Comparison of ENCODE assay signal across 24 cellular contexts in the genomic region with DNA sequence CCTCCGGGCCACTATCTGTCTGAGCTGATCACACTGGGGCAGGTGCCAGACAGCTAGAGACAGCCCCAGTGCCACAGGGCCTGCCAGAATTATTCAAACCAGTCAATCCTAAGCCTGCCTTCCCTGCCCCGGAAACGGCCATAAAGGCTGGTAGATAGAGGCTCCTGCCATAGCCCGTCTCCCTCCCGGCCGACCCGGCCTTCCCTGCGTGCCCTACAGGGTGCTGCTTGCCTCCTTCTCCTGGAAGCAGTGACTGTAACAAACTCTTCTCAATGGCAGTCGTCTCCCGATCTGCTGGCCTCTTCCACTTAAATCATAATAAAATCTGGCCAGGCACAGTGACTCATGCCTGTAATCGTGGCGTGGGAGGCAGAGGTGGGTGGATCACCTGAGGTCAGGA.
"Had no signal": no experiment of that assay in that cellular context is flagged by ENCODE, and none has a peak within 500 bp of the region (broad histone marks: within the 10 kb centered on the region; RNA-seq: fewer than 3 reads in every experiment).

No MANE protein-coding gene starts in this region.

- H3K27ac Mint-ChIP-seq: activated B cell treated with CpG ODN at 0.5 μM for 24 hours; activated CD4-positive, alpha-beta memory T cell treated with anti-CD3 and anti-CD28 coated beads, Interleukin-2, amount 10 ng/mL, durations not matched to agents 7 days and 5 days; activated naive CD8-positive, alpha-beta T cell treated with anti-CD3 and anti-CD28 coated beads for 36 hours; memory B cell; naive B cell; stimulated activated memory B cell treated with anti-CD40 and anti-IgM and Interleukin-4, amounts not matched to agents 10 μg/mL and 1 μg/mL and 100 μg/mL, for 72 hours had no signal

- H3K36me3 ChIP-seq: left lung, right lobe of liver, thoracic aorta, upper lobe of right lung had no signal

- H3K9me3 ChIP-seq: left lung, mucosa of descending colon, right lobe of liver, thoracic aorta, upper lobe of right lung had no signal

- H3K27ac ChIP-seq: left lung, right lobe of liver, thoracic aorta, upper lobe of right lung had no signal

- H3K4me3 ChIP-seq: left lung, mucosa of descending colon, right lobe of liver, smooth muscle cell, thoracic aorta, upper lobe of right lung had no signal

- H3K4me1 ChIP-seq: left lung, right lobe of liver, upper lobe of right lung had no signal

- H3K27me3 ChIP-seq: right lobe of liver, upper lobe of right lung had no signal

- ATAC-seq: left lung; mucosa of descending colon; right lobe of liver; stimulated activated memory B cell treated with anti-CD40 and anti-IgM and Interleukin-4, amounts not matched to agents 10 μg/mL and 1 μg/mL and 100 μg/mL, for 72 hours; upper lobe of right lung had no signal

- H3K4me1 Mint-ChIP-seq: activated B cell treated with CpG ODN at 0.5 μM for 24 hours; activated CD4-positive, alpha-beta memory T cell treated with anti-CD3 and anti-CD28 coated beads, Interleukin-2, amount 10 ng/mL, durations not matched to agents 7 days and 5 days; activated naive CD8-positive, alpha-beta T cell treated with anti-CD3 and anti-CD28 coated beads for 36 hours; memory B cell; naive B cell; stimulated activated memory B cell treated with anti-CD40 and anti-IgM and Interleukin-4, amounts not matched to agents 10 μg/mL and 1 μg/mL and 100 μg/mL, for 72 hours had no signal

- H3K36me3 Mint-ChIP-seq: activated naive CD8-positive, alpha-beta T cell treated with anti-CD3 and anti-CD28 coated beads for 36 hours; memory B cell; naive B cell; stimulated activated memory B cell treated with anti-CD40 and anti-IgM and Interleukin-4, amounts not matched to agents 10 μg/mL and 1 μg/mL and 100 μg/mL, for 72 hours had no signal

- H3K27me3 Mint-ChIP-seq: activated B cell treated with CpG ODN at 0.5 μM for 24 hours; activated CD4-positive, alpha-beta memory T cell treated with anti-CD3 and anti-CD28 coated beads, Interleukin-2, amount 10 ng/mL, durations not matched to agents 7 days and 5 days; activated naive CD8-positive, alpha-beta T cell treated with anti-CD3 and anti-CD28 coated beads for 36 hours; memory B cell; stimulated activated memory B cell treated with anti-CD40 and anti-IgM and Interleukin-4, amounts not matched to agents 10 μg/mL and 1 μg/mL and 100 μg/mL, for 72 hours had no signal

- H3K4me3 Mint-ChIP-seq: activated B cell treated with CpG ODN at 0.5 μM for 24 hours; activated CD4-positive, alpha-beta memory T cell treated with anti-CD3 and anti-CD28 coated beads, Interleukin-2, amount 10 ng/mL, durations not matched to agents 7 days and 5 days; activated naive CD8-positive, alpha-beta T cell treated with anti-CD3 and anti-CD28 coated beads for 36 hours; memory B cell; naive B cell; neural crest cell; stimulated activated memory B cell treated with anti-CD40 and anti-IgM and Interleukin-4, amounts not matched to agents 10 μg/mL and 1 μg/mL and 100 μg/mL, for 72 hours had no signal

- FAIRE-seq: endometrium, frontal cortex, keratinocyte, TTC549 had no signal

- H3K4me2 ChIP-seq: smooth muscle cell had no signal

- DNase-seq: activated B cell treated with CpG ODN at 0.5 μM for 24 hours; activated CD4-positive, alpha-beta memory T cell treated with anti-CD3 and anti-CD28 coated beads, Interleukin-2, amount 10 ng/mL, durations not matched to agents 7 days and 5 days; activated CD4-positive, alpha-beta T cell treated with anti-CD3 and anti-CD28 coated beads for 48 hours; activated gamma-delta T cell treated with Interleukin-2 at 50 U/mL for 16 hours; activated naive CD8-positive, alpha-beta T cell treated with anti-CD3 and anti-CD28 coated beads for 36 hours; activated T-cell treated with anti-CD3 and anti-CD28 coated beads, Interleukin-2, amount 50 U/mL, for 48 hours; amniotic stem cell; erythroblast; hypothalamus; left lung; mucosa of descending colon; naive B cell; stimulated activated CD4-positive, alpha-beta T cell treated with anti-CD3 and anti-CD28 coated beads, Interleukin-4, amount 100 ng/mL, for 4 hours; upper lobe of right lung had no signal
